Comparison of ENCODE assay signal across 24 cellular contexts in genomic region chr15:90422043-90422442, GRCh38. TPM values are rescaled to one million over a fixed set of nuclear protein-coding genes. Genes with fewer than 3 reads are reported as not detected.
DNase-seq lines count a peak whose midpoint lies in the region; ATAC-seq and TF ChIP-seq lines count a peak whose summit lies in the region.
"Had no signal": no experiment of that assay in that cellular context is flagged by ENCODE, and none has a peak within 500 bp of the region (broad histone marks: within the 10 kb centered on the region; RNA-seq: fewer than 3 reads in every experiment).

No MANE protein-coding gene starts in this region.

- no peak for DNase-seq in activated naive CD8-positive, alpha-beta T cell treated with anti-CD3 and anti-CD28 coated beads for 36 hours
- DNase-seq in effector memory CD8-positive, alpha-beta T cell, result no peak
- DNase-seq in type B pancreatic cell (ENCODE audit: extremely low spot score, unreplicated experiment), result no peak
- no peak for DNase-seq in LoVo (ENCODE audit: low spot score)
- no peak for DNase-seq in NCI-H69 (lab: John Stamatoyannopoulos, UW)
- no peak for DNase-seq in iPS-NIHi7 (ENCODE audit: extremely low spot score)
- DNase-seq: activated CD4-positive, alpha-beta T cell treated with anti-CD3 and anti-CD28 coated beads, Interleukin-2, amount 50 U/mL, for 4 hours; activated effector memory CD4-positive, alpha-beta T cell treated with anti-CD3 and anti-CD28 coated beads, Interleukin-2, amount 50 U/mL, for 16 hours; DMS153; dorsolateral prefrontal cortex; NCI-H1105; NCI-H2029; NCI-H526; nephron progenitor cell; Peyer's patch; SIG-M5; stimulated activated naive CD4-positive, alpha-beta T cell; SW 1271; T-helper 9 cell had no signal

- no peaks in the 10 kb centered on the region for H3K9me3 Mint-ChIP-seq in activated naive CD8-positive, alpha-beta T cell (ENCODE audit: low read depth)
- H3K9me3 Mint-ChIP-seq in activated naive CD8-positive, alpha-beta T cell treated with anti-CD3 and anti-CD28 coated beads for 36 hours, result peaks cover 4% of the 10 kb centered on the region
- H3K9me3 Mint-ChIP-seq in effector memory CD8-positive, alpha-beta T cell, result peaks cover 0 to 2% of the 10 kb centered on the region in 2 donors
- no peaks in the 10 kb centered on the region for H3K9me3 Mint-ChIP-seq in type B pancreatic cell
- H3K9me3 Mint-ChIP-seq: central memory CD8-positive, alpha-beta T cell had no signal

- H3K4me3 ChIP-seq in neutrophil (ENCODE audit: low read depth in 1 of 2, low read length in 1 of 2), result no peak overlapping the region
- H3K4me3 ChIP-seq: dorsolateral prefrontal cortex, Peyer's patch, prostate gland had no signal

- peak overlapping the region; percentile 54 for H3K27ac Mint-ChIP-seq in activated naive CD8-positive, alpha-beta T cell
- H3K27ac Mint-ChIP-seq in activated naive CD8-positive, alpha-beta T cell treated with anti-CD3 and anti-CD28 coated beads for 36 hours, result no peak overlapping the region
- H3K27ac Mint-ChIP-seq in effector memory CD8-positive, alpha-beta T cell, result peak overlapping the region; percentile 26 to 73
- peak overlapping the region; percentile 9 for H3K27ac Mint-ChIP-seq in type B pancreatic cell
- H3K27ac Mint-ChIP-seq: nephron progenitor cell had no signal

- H3K4me1 ChIP-seq in neutrophil (ENCODE audit: control insufficient read depth in 1 of 2, insufficient read depth in 1 of 2, low read depth in 1 of 2, low read length in 1 of 2), result peaks cover 7 to 27% of the 10 kb centered on the region in 2 experiments

- no peak for ATAC-seq in effector memory CD8-positive, alpha-beta T cell (replicated peaks)

- peaks cover 15% of the 10 kb centered on the region for H3K36me3 ChIP-seq in neutrophil
- H3K36me3 ChIP-seq: prostate gland had no signal

- H3K4me3 Mint-ChIP-seq in activated naive CD8-positive, alpha-beta T cell, result no peak overlapping the region
- no peak overlapping the region for H3K4me3 Mint-ChIP-seq in activated naive CD8-positive, alpha-beta T cell treated with anti-CD3 and anti-CD28 coated beads for 36 hours
- H3K4me3 Mint-ChIP-seq in effector memory CD8-positive, alpha-beta T cell, result peak overlapping the region in 1 of 2 donors; percentile 20
- H3K4me3 Mint-ChIP-seq in type B pancreatic cell, result no peak overlapping the region
- H3K4me3 Mint-ChIP-seq: central memory CD8-positive, alpha-beta T cell; nephron progenitor cell had no signal

- peak overlapping the region; percentile 1 for H3K27ac ChIP-seq in neutrophil
- H3K27ac ChIP-seq: Peyer's patch, prostate gland, VCaP had no signal

- no peaks in the 10 kb centered on the region for H3K27me3 ChIP-seq in neutrophil
- H3K27me3 ChIP-seq: dorsolateral prefrontal cortex, Peyer's patch had no signal

- TF ChIP-seq CTCF in neutrophil (IDR thresholded peaks at IDR 0.05), result no peak
- TF ChIP-seq CTCF in type B pancreatic cell (conservative IDR thresholded peaks at IDR 0.05), result no peak

- H3K27me3 Mint-ChIP-seq in activated naive CD8-positive, alpha-beta T cell, result no peaks in the 10 kb centered on the region
- H3K27me3 Mint-ChIP-seq in activated naive CD8-positive, alpha-beta T cell treated with anti-CD3 and anti-CD28 coated beads for 36 hours, result no peaks in the 10 kb centered on the region
- H3K27me3 Mint-ChIP-seq in effector memory CD8-positive, alpha-beta T cell, result no peaks in the 10 kb centered on the region
- H3K27me3 Mint-ChIP-seq in type B pancreatic cell, result no peaks in the 10 kb centered on the region
- H3K27me3 Mint-ChIP-seq: central memory CD8-positive, alpha-beta T cell had no signal

- H3K36me3 Mint-ChIP-seq in activated naive CD8-positive, alpha-beta T cell, result peaks cover 5% of the 10 kb centered on the region
- H3K36me3 Mint-ChIP-seq in activated naive CD8-positive, alpha-beta T cell treated with anti-CD3 and anti-CD28 coated beads for 36 hours, result peaks cover 18% of the 10 kb centered on the region
- H3K36me3 Mint-ChIP-seq in effector memory CD8-positive, alpha-beta T cell (ENCODE audit: insufficient read depth), result peaks cover 22% of the 10 kb centered on the region
- H3K36me3 Mint-ChIP-seq in type B pancreatic cell, result peaks cover 12% of the 10 kb centered on the region

- H3K4me1 Mint-ChIP-seq in activated naive CD8-positive, alpha-beta T cell (ENCODE audit: low read depth), result peaks cover 59% of the 10 kb centered on the region
- peaks cover 52% of the 10 kb centered on the region for H3K4me1 Mint-ChIP-seq in activated naive CD8-positive, alpha-beta T cell treated with anti-CD3 and anti-CD28 coated beads for 36 hours
- H3K4me1 Mint-ChIP-seq in effector memory CD8-positive, alpha-beta T cell (ENCODE audit: low read depth in 2 of 2), result peaks cover 49 to 65% of the 10 kb centered on the region in 2 donors
- peaks cover 38% of the 10 kb centered on the region for H3K4me1 Mint-ChIP-seq in type B pancreatic cell (ENCODE audit: unreplicated experiment)

- no peaks in the 10 kb centered on the region for H3K9me3 ChIP-seq in neutrophil
- H3K9me3 ChIP-seq: Peyer's patch, prostate gland had no signal

RNA-seq across cellular contexts. Expression of gene IQGAP1, which starts 34.0 kb away (rescaled TPM):
- total RNA-seq in activated naive CD8-positive, alpha-beta T cell treated with anti-CD3 and anti-CD28 coated beads for 36 hours, result 100 to 1,000 TPM; 129 to 133 TPM
- total RNA-seq in type B pancreatic cell (ENCODE audit: low replicate concordance), result 80.4 and 131 TPM in 2 replicates
